ENCODE assay signal across 21 cellular contexts in the genomic region with DNA sequence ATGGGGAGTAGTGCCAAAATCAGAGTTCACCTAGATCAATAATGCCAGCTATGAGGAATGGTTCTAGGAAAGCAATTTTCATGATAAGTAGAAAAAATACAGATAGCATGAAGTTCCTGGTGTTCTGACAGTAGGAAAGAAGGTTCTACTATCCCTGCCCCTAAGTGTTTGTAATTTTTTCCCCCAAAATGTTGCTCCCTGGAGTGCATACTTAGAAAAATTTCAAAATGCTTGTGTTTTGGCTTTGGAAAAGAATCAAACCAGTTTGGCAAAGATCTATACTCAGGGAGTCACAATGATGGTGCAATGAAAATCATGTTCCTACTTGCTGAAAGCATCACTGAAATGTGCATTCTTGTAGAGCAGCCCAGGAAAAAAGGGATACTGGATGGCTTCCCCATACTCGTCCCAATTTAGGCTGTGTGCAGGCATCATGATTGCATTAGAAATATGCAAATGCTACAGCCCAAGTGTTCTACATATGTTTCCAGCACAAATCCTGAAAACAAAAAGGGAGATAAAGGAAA.
DNase-seq lines count a peak whose midpoint lies in the region; ATAC-seq, FAIRE-seq and TF ChIP-seq lines count a peak whose summit lies in the region.
"Had no signal": no experiment of that assay in that cellular context is flagged by ENCODE, and none has a peak within 500 bp of the region (broad histone marks: within the 10 kb centered on the region; RNA-seq: fewer than 3 reads in every experiment).

No MANE protein-coding gene starts in this region.

- H3K36me3 ChIP-seq in left ventricle myocardium inferior (no peaks in the 10 kb centered on the region), bronchial epithelial cell (ENCODE audit: control insufficient read depth, insufficient read depth, low read length) (no peaks in the 10 kb centered on the region), stomach (no peaks in the 10 kb centered on the region)
- H3K36me3 ChIP-seq: BE2C had no signal

- TF ChIP-seq POLR2A in stomach (IDR thresholded peaks at IDR 0.05): no peak

- FAIRE-seq in bronchial epithelial cell (lab: Jason Lieb, UNC): no peak
- FAIRE-seq: GM12878, H54 had no signal

- H3K9me3 ChIP-seq in left ventricle myocardium inferior (replicated peaks): peaks cover 12% of the 10 kb centered on the region
- H3K9me3 ChIP-seq in stomach: peaks cover 0 to 8% (median 3%) of the 10 kb centered on the region in 4 donors
- H3K9me3 ChIP-seq: BE2C had no signal

- WGBS in stomach, 5 donors: 39 to 80% (median 61%) methylated on average over 1 of the region's 1 CpG

- ATAC-seq in Right ventricle myocardium superior (ENCODE audit: poor library complexity) (peak; percentile 65), GM21717 (IDR thresholded peaks at IDR 0.05; ENCODE audit: unreplicated experiment) (no peak)
- ATAC-seq: GM12878, GM23338 had no signal

- H3K27ac ChIP-seq in left ventricle myocardium inferior (replicated peaks) (no peak overlapping the region), stomach (no peak overlapping the region)

- no peaks in the 10 kb centered on the region for H3K27me3 ChIP-seq in left ventricle myocardium inferior (ENCODE audit: low read depth)
- no peaks in the 10 kb centered on the region for H3K27me3 ChIP-seq in bronchial epithelial cell (ENCODE audit: control insufficient read depth, insufficient read depth, low read length)
- H3K27me3 ChIP-seq in stomach: no peaks in the 10 kb centered on the region
- H3K27me3 ChIP-seq: BE2C had no signal

- DNase-seq in Right ventricle myocardium superior (no peak), left ventricle myocardium inferior (no peak), bronchial epithelial cell (ENCODE audit: low read depth) (peak; percentile 16), fibroblast of gingiva (ENCODE audit: low read depth) (peak; percentile 16), foreskin fibroblast (no peak), stomach (no peak)
- DNase-seq: BE2C; C1 segment of cervical spinal cord; CD4-positive, CD25-positive, alpha-beta regulatory T cell; CD8-positive, alpha-beta memory T cell; COR-L47; DMS 273 treated with DMSO at 0.1 percent for 48 hours; DMS53; DND-41; EL; HCEC 1CT; IMR-90 had no signal

- TF ChIP-seq EP300 in stomach (IDR thresholded peaks at IDR 0.05): no peak

- H3K4me1 ChIP-seq in left ventricle myocardium inferior: no peaks in the 10 kb centered on the region
- H3K4me1 ChIP-seq in stomach: no peaks in the 10 kb centered on the region
- H3K4me1 ChIP-seq: BE2C had no signal

- H3K4me3 ChIP-seq in left ventricle myocardium inferior: no peak overlapping the region
- no peak overlapping the region for H3K4me3 ChIP-seq in bronchial epithelial cell (ENCODE audit: low read depth, low read length)
- no peak overlapping the region for H3K4me3 ChIP-seq in foreskin fibroblast (ENCODE audit: low read depth in 1 of 2, low read length in 2 of 2)
- H3K4me3 ChIP-seq in stomach: no peak overlapping the region
- H3K4me3 ChIP-seq: GM12878, GM23338 had no signal

- TF ChIP-seq CTCF in left ventricle myocardium inferior (IDR thresholded peaks at IDR 0.05; ENCODE audit: borderline replicate concordance) (no peak), bronchial epithelial cell (IDR thresholded peaks at IDR 0.05; ENCODE audit: insufficient read depth, low read length, severe bottlenecking) (no peak), foreskin fibroblast (IDR thresholded peaks at IDR 0.05; ENCODE audit: low read depth, low read length) (no peak), stomach (IDR thresholded peaks at IDR 0.05) (no peak)

- intact Hi-C loops in Right ventricle myocardium superior (cut with DNase I): no loop called here
- intact Hi-C loops in left ventricle myocardium inferior (cut with micrococcal nuclease): no loop called here
- intact Hi-C loops in stomach (cut with DNase I; ENCODE audit: low total_unique reads): no loop called here

Comparison
In these comparisons a context has a peak if more than half of its experiments do, and no peak if none do; other contexts are left out.
1. DNase-seq: peak in bronchial epithelial cell (single experiment) and fibroblast of gingiva (single experiment); none in Right ventricle myocardium superior (single experiment), left ventricle myocardium inferior (single experiment), foreskin fibroblast (0 of 2) and stomach (single experiment).